ENCODE assay signal across 1 cellular context in the genomic region with DNA sequence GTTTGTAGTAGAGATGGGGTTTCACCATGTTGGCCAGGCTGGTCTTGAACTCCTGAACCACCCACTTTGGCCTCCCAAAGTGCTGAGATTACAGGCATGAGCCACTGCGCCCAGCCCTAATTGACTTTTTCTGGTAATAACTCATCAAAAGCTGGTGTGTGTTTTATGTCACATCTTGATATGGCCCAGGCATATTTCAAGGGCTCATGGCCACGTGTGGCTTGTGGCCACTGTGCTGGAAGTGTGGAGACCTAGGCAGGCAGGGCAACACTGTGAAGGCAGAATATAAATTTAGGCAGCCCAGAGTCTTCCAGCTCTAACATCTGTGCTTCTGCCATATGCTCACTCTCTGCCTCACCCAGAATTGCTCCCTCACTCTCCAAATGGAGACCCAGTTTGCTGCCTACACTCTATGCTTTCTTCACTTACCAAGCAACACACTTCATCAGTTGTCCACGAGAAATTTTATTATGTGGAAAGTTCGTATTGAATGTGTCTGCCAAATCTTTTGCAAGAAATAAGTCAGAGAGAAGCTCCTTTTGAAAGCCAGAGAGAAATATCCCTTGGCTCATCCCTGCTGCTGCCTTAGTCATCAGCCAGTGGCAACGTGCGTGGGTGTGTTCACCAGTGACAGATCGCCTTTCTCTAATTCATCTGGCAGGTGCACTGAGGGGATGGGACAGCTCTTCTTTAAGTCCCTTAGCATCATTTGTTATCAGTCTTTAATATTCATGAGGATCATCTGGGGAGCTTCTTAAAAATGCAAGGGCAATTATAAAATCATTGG.
TF ChIP-seq lines count a peak whose summit lies in the region.

No MANE protein-coding gene starts in this region.

TF ChIP-seq in HepG2, 621 proteins besides CTCF, POLR2A, EP300 and RAD21 (continued from another document):
- TF ChIP-seq, protein P1, sequence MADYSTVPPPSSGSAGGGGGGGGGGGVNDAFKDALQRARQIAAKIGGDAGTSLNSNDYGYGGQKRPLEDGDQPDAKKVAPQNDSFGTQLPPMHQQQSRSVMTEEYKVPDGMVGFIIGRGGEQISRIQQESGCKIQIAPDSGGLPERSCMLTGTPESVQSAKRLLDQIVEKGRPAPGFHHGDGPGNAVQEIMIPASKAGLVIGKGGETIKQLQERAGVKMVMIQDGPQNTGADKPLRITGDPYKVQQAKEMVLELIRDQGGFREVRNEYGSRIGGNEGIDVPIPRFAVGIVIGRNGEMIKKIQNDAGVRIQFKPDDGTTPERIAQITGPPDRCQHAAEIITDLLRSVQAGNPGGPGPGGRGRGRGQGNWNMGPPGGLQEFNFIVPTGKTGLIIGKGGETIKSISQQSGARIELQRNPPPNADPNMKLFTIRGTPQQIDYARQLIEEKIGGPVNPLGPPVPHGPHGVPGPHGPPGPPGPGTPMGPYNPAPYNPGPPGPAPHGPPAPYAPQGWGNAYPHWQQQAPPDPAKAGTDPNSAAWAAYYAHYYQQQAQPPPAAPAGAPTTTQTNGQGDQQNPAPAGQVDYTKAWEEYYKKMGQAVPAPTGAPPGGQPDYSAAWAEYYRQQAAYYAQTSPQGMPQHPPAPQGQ (CRISPR knock-in tag; IDR thresholded peaks at IDR 0.05; ENCODE audit: borderline replicate concordance) = no peak
- TF ChIP-seq KLF12 (CRISPR knock-in tag; IDR thresholded peaks at IDR 0.05; ENCODE audit: borderline replicate concordance) = no peak
- TF ChIP-seq DR1 (CRISPR knock-in tag; IDR thresholded peaks at IDR 0.05) = no peak
- TF ChIP-seq ZFP41 (CRISPR knock-in tag; IDR thresholded peaks at IDR 0.05; ENCODE audit: borderline replicate concordance) = no peak
- no peak for TF ChIP-seq ELF3 (CRISPR knock-in tag; IDR thresholded peaks at IDR 0.05)
- no peak for TF ChIP-seq SMAD1 (CRISPR knock-in tag; IDR thresholded peaks at IDR 0.05; ENCODE audit: borderline replicate concordance, low read depth)
- TF ChIP-seq NFIC (IDR thresholded peaks at IDR 0.05; ENCODE audit: low read length) = no peak
- TF ChIP-seq ZNF556 (CRISPR knock-in tag; IDR thresholded peaks at IDR 0.05; ENCODE audit: borderline replicate concordance) = no peak
- TF ChIP-seq, protein P2, sequence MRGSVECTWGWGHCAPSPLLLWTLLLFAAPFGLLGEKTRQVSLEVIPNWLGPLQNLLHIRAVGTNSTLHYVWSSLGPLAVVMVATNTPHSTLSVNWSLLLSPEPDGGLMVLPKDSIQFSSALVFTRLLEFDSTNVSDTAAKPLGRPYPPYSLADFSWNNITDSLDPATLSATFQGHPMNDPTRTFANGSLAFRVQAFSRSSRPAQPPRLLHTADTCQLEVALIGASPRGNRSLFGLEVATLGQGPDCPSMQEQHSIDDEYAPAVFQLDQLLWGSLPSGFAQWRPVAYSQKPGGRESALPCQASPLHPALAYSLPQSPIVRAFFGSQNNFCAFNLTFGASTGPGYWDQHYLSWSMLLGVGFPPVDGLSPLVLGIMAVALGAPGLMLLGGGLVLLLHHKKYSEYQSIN (CRISPR knock-in tag; IDR thresholded peaks at IDR 0.05; ENCODE audit: borderline replicate concordance) = no peak
- TF ChIP-seq, protein P3, sequence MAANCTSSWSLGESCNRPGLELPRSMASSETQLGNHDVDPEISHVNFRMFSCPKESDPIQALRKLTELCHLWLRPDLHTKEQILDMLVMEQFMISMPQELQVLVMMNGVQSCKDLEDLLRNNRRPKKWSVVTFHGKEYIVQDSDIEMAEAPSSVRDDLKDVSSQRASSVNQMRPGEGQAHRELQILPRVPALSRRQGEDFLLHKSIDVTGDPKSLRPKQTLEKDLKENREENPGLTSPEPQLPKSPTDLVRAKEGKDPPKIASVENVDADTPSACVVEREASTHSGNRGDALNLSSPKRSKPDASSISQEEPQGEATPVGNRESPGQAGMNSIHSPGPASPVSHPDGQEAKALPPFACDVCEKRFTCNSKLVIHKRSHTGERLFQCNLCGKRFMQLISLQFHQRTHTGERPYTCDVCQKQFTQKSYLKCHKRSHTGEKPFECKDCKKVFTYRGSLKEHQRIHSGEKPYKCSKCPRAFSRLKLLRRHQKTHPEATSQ (CRISPR knock-in tag; IDR thresholded peaks at IDR 0.05; ENCODE audit: borderline replicate concordance) = no peak
- TF ChIP-seq ZNF260 (CRISPR knock-in tag; IDR thresholded peaks at IDR 0.05; ENCODE audit: borderline replicate concordance, low read depth) = no peak
